ENCODE assay signal across 14 cellular contexts in the genomic region with DNA sequence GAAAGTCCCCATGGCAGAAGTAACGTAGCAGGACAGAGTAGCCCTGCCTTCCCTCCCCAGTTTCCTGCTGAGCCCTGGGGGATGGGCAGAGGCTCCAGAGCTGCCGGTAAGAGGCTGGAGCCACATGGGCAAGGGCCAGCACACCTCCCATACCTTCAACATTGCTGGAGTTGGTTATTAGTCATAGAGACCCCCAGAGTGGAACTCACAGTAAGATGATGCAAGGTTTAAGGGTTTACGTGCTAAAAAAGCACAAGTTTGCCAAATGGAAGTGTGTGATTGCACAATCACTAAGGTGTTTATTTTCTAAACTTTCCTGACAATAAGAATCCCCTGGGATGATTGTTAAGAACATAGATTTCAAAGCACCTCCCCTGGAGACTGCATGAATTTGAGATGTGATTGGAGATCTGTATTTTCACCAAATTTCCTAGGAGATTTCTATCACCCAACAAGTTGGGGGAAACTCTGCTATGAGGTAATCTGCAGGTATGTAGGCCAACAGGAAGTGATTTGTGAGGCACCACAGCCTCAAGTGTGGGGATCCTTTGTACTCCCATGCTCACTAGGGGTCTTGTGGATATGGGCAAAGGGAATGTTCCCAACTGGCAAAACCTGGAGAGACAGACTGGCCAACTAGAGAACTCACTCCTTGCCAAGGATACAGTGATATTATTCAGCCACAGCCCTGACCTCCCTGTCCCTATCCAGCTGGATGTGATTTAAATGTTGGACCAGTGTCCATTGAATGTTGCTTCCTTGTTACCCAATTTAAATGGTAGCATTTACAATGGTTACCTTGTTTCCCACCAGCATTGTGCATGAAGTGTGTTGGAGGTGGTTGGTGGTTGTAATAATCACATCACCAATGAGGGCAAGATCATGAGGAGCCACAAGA. TPM values are rescaled to one million over a fixed set of nuclear protein-coding genes. Genes with fewer than 3 reads are reported as not detected.
DNase-seq lines count a peak whose midpoint lies in the region; ATAC-seq, FAIRE-seq and TF ChIP-seq lines count a peak whose summit lies in the region.
"Had no signal": no experiment of that assay in that cellular context is flagged by ENCODE, and none has a peak within 500 bp of the region (broad histone marks: within the 10 kb centered on the region; RNA-seq: fewer than 3 reads in every experiment).

No MANE protein-coding gene starts in this region.

- 0 out of 2 replicates have a peak overlapping the region, but pooled peaks have one; percentile 6 for H2BK15ac ChIP-seq in H1 (ENCODE audit: low read length)

- no peak for TF ChIP-seq RAD21 in H1 (IDR thresholded peaks at IDR 0.05 in 1 of 2, conservative IDR thresholded peaks at IDR 0.05 in 1 of 2; ENCODE audit: low read depth in 2 of 2, low read length in 2 of 2)

- H2BK120ac ChIP-seq in H1 (replicated peaks; ENCODE audit: low read depth, low read length), result peak overlapping the region; percentile 82

- H3K27me3 ChIP-seq in ACC112 (ENCODE audit: insufficient read depth, low read length) (no peaks in the 10 kb centered on the region), PC-9 (ENCODE audit: insufficient read depth, low read depth) (no peaks in the 10 kb centered on the region), H1 (replicated peaks in 1 of 4; ENCODE audit: control insufficient read depth in 3 of 4, extremely low read depth in 1 of 4, insufficient read depth in 3 of 4, low read length in 3 of 4) (no peaks in the 10 kb centered on the region), neural progenitor cell (no peaks in the 10 kb centered on the region)
- H3K27me3 ChIP-seq: right lobe of liver had no signal

- no peaks in the 10 kb centered on the region for H3K9me2 ChIP-seq in PC-9 (ENCODE audit: insufficient read depth)

- intact Hi-C loops in PC-9 (cut with micrococcal nuclease; ENCODE audit: unreplicated experiment), result no loop called here

- H3K27me3 Mint-ChIP-seq in neural progenitor cell (ENCODE audit: insufficient read depth, low read depth), result peaks cover 3% of the 10 kb centered on the region

- H3K4me3 ChIP-seq in ACC112 (ENCODE audit: low read depth, low read length) (peak overlapping the region; percentile 23; the same call in 1 of the 2 replicates), PC-9 (no peak overlapping the region), H1 (ENCODE audit: extremely low read depth in 1 of 4, insufficient read depth in 2 of 4, low read depth in 3 of 4, low read length in 4 of 4) (no peak overlapping the region), neural progenitor cell (no peak overlapping the region)
- H3K4me3 ChIP-seq: right lobe of liver, thoracic aorta had no signal

- H3K79me2 ChIP-seq in ACC112 (ENCODE audit: control insufficient read depth, insufficient read depth, low read length, unreplicated experiment) (no peaks in the 10 kb centered on the region), PC-9 (ENCODE audit: low read depth) (no peaks in the 10 kb centered on the region), H1 (ENCODE audit: control insufficient read depth in 1 of 2, insufficient read depth in 2 of 2, low read length in 2 of 2) (no peaks in the 10 kb centered on the region), neural progenitor cell (ENCODE audit: low read depth) (no peaks in the 10 kb centered on the region)

- 0 out of 2 replicates have a peak overlapping the region, but pooled peaks have one; percentile 1 for H3K4me2 ChIP-seq in PC-9
- H3K4me2 ChIP-seq in H1 (ENCODE audit: insufficient read depth in 1 of 2, low read depth in 2 of 2, low read length in 2 of 2), result peak overlapping the region; percentile 2 to 23; a peak in 1 of 4 replicates
- peak overlapping the region; percentile 4 for H3K4me2 ChIP-seq in neural progenitor cell

- H2BK5ac ChIP-seq in H1 (ENCODE audit: low read depth, low read length), result 0 out of 2 replicates have a peak overlapping the region, but pooled peaks have one; percentile 27

- TF ChIP-seq POLR2A in H1 (IDR thresholded peaks at IDR 0.05; ENCODE audit: control extremely low read depth in 1 of 2, low read depth in 2 of 2, low read length in 2 of 2), result no peak

- no peak overlapping the region for H3K14ac ChIP-seq in H1 (ENCODE audit: insufficient read length)

- H2AFZ ChIP-seq in ACC112 (ENCODE audit: low read length, unreplicated experiment) (peak overlapping the region; percentile 11), PC-9 (no peak overlapping the region), H1 (ENCODE audit: low read length) (peak overlapping the region; percentile 52), neural progenitor cell (replicated peaks) (peak overlapping the region; percentile 27)

- H3K23ac ChIP-seq in H1 (ENCODE audit: insufficient read length), result no peak overlapping the region

- peak overlapping the region; percentile 48; the same call in 1 of the 2 replicates for H2AK5ac ChIP-seq in H1 (ENCODE audit: low read depth, low read length)

- no peaks in the 10 kb centered on the region for H3K79me1 ChIP-seq in H1 (ENCODE audit: low read depth, low read length)

- H2BK20ac ChIP-seq in H1 (ENCODE audit: low read length), result peak overlapping the region; percentile 67; the same call in 1 of the 2 replicates

- H3K4me1 Mint-ChIP-seq in neural progenitor cell, result peaks cover 57% of the 10 kb centered on the region

- peak in 1 of 2 experiments; percentile 57 for DNase-seq in PC-9
- DNase-seq in H1 (ENCODE audit: low read depth in 1 of 2, low spot score in 2 of 2), result no peak
- DNase-seq in neural progenitor cell (ENCODE audit: low spot score), result no peak
- no peak for DNase-seq in SKM-1 treated with dmso at 0.1 percent for 144 hours (lab: John Stamatoyannopoulos, UW; ENCODE audit: unreplicated experiment)
- DNase-seq: activated CD8-positive, alpha-beta memory T cell treated with anti-CD3 and anti-CD28 coated beads, Interleukin-2, amount 50 U/mL, for 48 hours; amniotic stem cell; DMS79 treated with DMSO at 0.1 percent for 48 hours; OCI-M1 had no signal

- no peak overlapping the region for H3K4me3 Mint-ChIP-seq in neural progenitor cell

- no peak overlapping the region for H3K4ac ChIP-seq in H1 (replicated peaks; ENCODE audit: insufficient read length, low read depth, low read length)

- H3K36me3 ChIP-seq in ACC112 (ENCODE audit: insufficient read depth, low read length), result no peaks in the 10 kb centered on the region
- no peaks in the 10 kb centered on the region for H3K36me3 ChIP-seq in PC-9 (ENCODE audit: low read depth)
- no peaks in the 10 kb centered on the region for H3K36me3 ChIP-seq in H1 (ENCODE audit: control insufficient read depth in 2 of 4, insufficient read depth in 4 of 4, low read length in 3 of 4)
- H3K36me3 ChIP-seq in neural progenitor cell, result no peaks in the 10 kb centered on the region
- H3K36me3 ChIP-seq: right lobe of liver, thoracic aorta had no signal

- FAIRE-seq in H1 (lab: Jason Lieb, UNC), result no peak

- H3F3A ChIP-seq in PC-9 (ENCODE audit: insufficient read depth, low read depth) (peaks cover 40% of the 10 kb centered on the region), neural progenitor cell (ENCODE audit: low read depth) (peaks cover 13% of the 10 kb centered on the region)

- TF ChIP-seq CTCF in PC-9 (conservative IDR thresholded peaks at IDR 0.05), result no peak
- TF ChIP-seq CTCF in H1 (IDR thresholded peaks at IDR 0.05; ENCODE audit: control extremely low read depth in 1 of 3, insufficient read depth in 1 of 3, low read depth in 1 of 3, low read length in 3 of 3), result no peak
- no peak for TF ChIP-seq CTCF in neural progenitor cell (IDR thresholded peaks at IDR 0.05)

- H4K5ac ChIP-seq in H1 (ENCODE audit: insufficient read length, low read depth, low read length), result no peak overlapping the region

- H3K9me3 ChIP-seq in PC-9 (ENCODE audit: insufficient read depth, low read depth) (no peaks in the 10 kb centered on the region), H1 (ENCODE audit: insufficient read depth in 2 of 2, low read depth in 1 of 2, low read length in 1 of 2) (no peaks in the 10 kb centered on the region), neural progenitor cell (ENCODE audit: low read depth) (no peaks in the 10 kb centered on the region)
- H3K9me3 ChIP-seq: right lobe of liver, thoracic aorta had no signal

- no peak overlapping the region for H3K56ac ChIP-seq in H1 (replicated peaks; ENCODE audit: insufficient read length, low read depth, low read length)

- peak overlapping the region; percentile 78 for H2BK12ac ChIP-seq in H1 (ENCODE audit: low read depth, low read length)

- TF ChIP-seq EP300 in H1 (IDR thresholded peaks at IDR 0.05; ENCODE audit: borderline replicate concordance in 1 of 2, low read depth in 2 of 2, low read length in 2 of 2), result no peak

- no peaks in the 10 kb centered on the region for H3K23me2 ChIP-seq in H1 (ENCODE audit: low read depth, low read length)

- no peaks in the 10 kb centered on the region for H3K36me3 Mint-ChIP-seq in neural progenitor cell

- peaks cover 52% of the 10 kb centered on the region for H3K4me1 ChIP-seq in ACC112 (ENCODE audit: control insufficient read depth, insufficient read depth, low read length, unreplicated experiment)
- H3K4me1 ChIP-seq in PC-9 (replicated peaks; ENCODE audit: insufficient read depth), result peaks cover 49% of the 10 kb centered on the region
- peaks cover 9 to 31% (median 12%) of the 10 kb centered on the region in 4 experiments for H3K4me1 ChIP-seq in H1 (replicated peaks in 1 of 4; ENCODE audit: control insufficient read depth in 3 of 4, insufficient read depth in 4 of 4, low read length in 3 of 4)
- peaks cover 53% of the 10 kb centered on the region for H3K4me1 ChIP-seq in neural progenitor cell

- H4K20me1 ChIP-seq in PC-9 (ENCODE audit: insufficient read depth) (no peaks in the 10 kb centered on the region), H1 (replicated peaks in 1 of 2; ENCODE audit: control insufficient read depth in 1 of 2, insufficient read depth in 2 of 2, low read length in 2 of 2) (no peaks in the 10 kb centered on the region), neural progenitor cell (ENCODE audit: low read depth) (no peaks in the 10 kb centered on the region)

- CTCF ChIA-PET in PC-9 (lab: Charles Lee), result no interaction called here
- CTCF ChIA-PET in H1 (lab: Charles Lee; ENCODE audit: partially characterized antibody), result interaction anchor here (0.9 to 1.5 kb wide), 5 partner anchors 18 to 108 kb away, joined by 3 to 5 read pairs (median 3); no protein-coding TSS in a partner anchor

- peak overlapping the region; percentile 51 for H3K27ac Mint-ChIP-seq in neural progenitor cell

- peak overlapping the region; percentile 81 for H4K91ac ChIP-seq in H1 (replicated peaks; ENCODE audit: insufficient read length, low read length)

- ATAC-seq in HG02884 (IDR thresholded peaks at IDR 0.05; ENCODE audit: unreplicated experiment) (no peak), esophagus mucosa (no peak), HG02610 (IDR thresholded peaks at IDR 0.05; ENCODE audit: unreplicated experiment) (no peak)
- ATAC-seq: right lobe of liver had no signal

- no peaks in the 10 kb centered on the region for H3K9me3 Mint-ChIP-seq in neural progenitor cell

- POLR2A ChIA-PET in PC-9 (lab: Charles Lee; ENCODE audit: unreplicated experiment) (no interaction called here), H1 (lab: Charles Lee; ENCODE audit: partially characterized antibody) (interaction anchor here (0.6 to 2.1 kb wide), 4 partner anchors 10 to 231 kb away, joined by 3 to 7 read pairs (median 3); no protein-coding TSS in a partner anchor)

- 59% methylated on average over 3 of the region's 3 CpGs; no CpG with 5 or more reads in 1 of the 2 experiments for WGBS in H1 (ENCODE audit: extremely low coverage in 1 of 2, insufficient coverage in 1 of 2, insufficient read length in 1 of 2, insufficient replicate concordance in 2 of 2, low coverage in 1 of 2, low lambda C conversion rate in 2 of 2, missing lambda C conversion rate in 1 of 2), 2 experiments

- no peak overlapping the region for H4K8ac ChIP-seq in H1 (ENCODE audit: extremely low read depth, insufficient read depth, low read length)

- no TSS peak for BruUV-seq in PC-9 (replicated peaks; lab: Mats Ljungman, UMichigan)

- H3K9ac ChIP-seq in H1 (replicated peaks in 1 of 4; ENCODE audit: extremely low read depth in 1 of 4, low read depth in 3 of 4, low read length in 3 of 4) (no peak overlapping the region), neural progenitor cell (no peak overlapping the region)

- peak overlapping the region; percentile 68 for H3K27ac ChIP-seq in ACC112 (ENCODE audit: low read depth, low read length)
- H3K27ac ChIP-seq in PC-9, result no peak overlapping the region
- no peak overlapping the region for H3K27ac ChIP-seq in H1 (ENCODE audit: low read depth, low read length)
- no peak overlapping the region for H3K27ac ChIP-seq in neural progenitor cell
- H3K27ac ChIP-seq: right lobe of liver had no signal

- H3K18ac ChIP-seq in H1 (ENCODE audit: extremely low read depth, low read length), result peak overlapping the region; percentile 66

RNA-seq across cellular contexts. Expression of gene CSF1, which starts 37.1 kb away (rescaled TPM):
- total RNA-seq in PC-9 (2021) (29.8 and 35.2 TPM in 2 replicates), neural progenitor cell (ENCODE audit: low replicate concordance) (2.7 and 5.0 TPM in 2 replicates), esophagus mucosa (4.6 TPM)
- 2.0 and 3.3 TPM in 2 replicates for total RNA-seq in H1 (2021; fragmentation: NEBNext Ultra II Directional; extraction: Animal tissue kit (Norgen Biotek cat#: 25700))
- polyA plus RNA-seq in H1 (2011; rRNA removed), result 4.2 and 5.4 TPM in 2 replicates
- polyA plus RNA-seq in H1 (2011; cell fraction: cytosol; rRNA removed), result 3.4 TPM
- 6.3 TPM for polyA plus RNA-seq in H1 (2011; cell fraction: nucleus; rRNA removed)
- polyA plus RNA-seq in H1 (2012, experiment 1 of 2), result 2.0 to 4.0 TPM (median 3.2 TPM) in 4 replicates
- 4.0 TPM for polyA plus RNA-seq in H1 (2012, experiment 2 of 2)
- polyA plus RNA-seq in H1 (2013, experiment 1 of 2), result 1.8 TPM
- 1.5 TPM for polyA plus RNA-seq in H1 (2013, experiment 2 of 2)
- polyA minus RNA-seq in H1 (2011; rRNA and poly(A)+ RNA removed), result 4.0 and 4.2 TPM in 2 replicates
- 4.2 TPM for polyA minus RNA-seq in H1 (2011; cell fraction: cytosol; rRNA and poly(A)+ RNA removed)
- polyA minus RNA-seq in H1 (2011; cell fraction: nucleus; rRNA and poly(A)+ RNA removed), result 2.6 TPM
